In the genomic region with DNA sequence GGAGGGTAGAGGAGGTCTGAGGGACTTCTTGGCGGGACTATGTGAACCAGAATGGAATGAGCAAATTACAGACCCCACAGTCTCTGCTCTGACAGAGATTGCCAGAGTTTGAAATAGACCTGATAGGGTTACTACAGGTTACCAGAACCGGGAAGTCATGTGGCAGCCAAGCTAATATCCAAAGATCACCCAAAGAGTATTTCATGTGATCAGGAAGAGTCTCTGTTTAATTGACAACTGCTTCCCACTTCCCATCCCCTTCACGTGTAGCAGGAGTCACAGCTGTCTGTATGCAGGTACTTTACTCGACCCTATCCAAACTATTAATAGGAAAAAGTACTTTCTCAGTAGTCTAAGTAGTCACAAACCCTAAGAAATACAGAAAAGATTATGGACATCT, we compare ENCODE assay signal across 30 cellular contexts.
"Had no signal": no experiment of that assay in that cellular context is flagged by ENCODE, and none has a peak within 500 bp of the region (broad histone marks: within the 10 kb centered on the region; RNA-seq: fewer than 3 reads in every experiment).

No MANE protein-coding gene starts in this region.

- H3K36me3 ChIP-seq: adrenal gland, esophagus squamous epithelium had no signal

- H3K4me3 ChIP-seq: adrenal gland, body of pancreas, breast epithelium, cardiac muscle cell, esophagus squamous epithelium had no signal

- H3K27me3 Mint-ChIP-seq: activated B cell treated with CpG ODN at 0.5 μM for 24 hours; activated CD8-positive, alpha-beta T cell treated with anti-CD3 and anti-CD28 coated beads for 36 hours; activated naive CD4-positive, alpha-beta T cell treated with anti-CD3 and anti-CD28 coated beads, Interleukin-2, amount 50 U/mL, for 24 hours; activated naive CD8-positive, alpha-beta T cell treated with anti-CD3 and anti-CD28 coated beads for 36 hours; activated naive CD8-positive, alpha-beta T cell treated with anti-CD3 and anti-CD28 coated beads, Interleukin-2, amount 50 U/mL, for 24 hours; central memory CD8-positive, alpha-beta T cell had no signal

- H3K4me1 ChIP-seq: body of pancreas, breast epithelium, esophagus squamous epithelium had no signal

- H3K4me1 Mint-ChIP-seq: activated B cell treated with CpG ODN at 0.5 μM for 24 hours; activated naive CD4-positive, alpha-beta T cell treated with anti-CD3 and anti-CD28 coated beads, Interleukin-2, amount 50 U/mL, for 24 hours; activated naive CD8-positive, alpha-beta T cell treated with anti-CD3 and anti-CD28 coated beads for 36 hours; activated naive CD8-positive, alpha-beta T cell treated with anti-CD3 and anti-CD28 coated beads, Interleukin-2, amount 50 U/mL, for 24 hours; central memory CD8-positive, alpha-beta T cell had no signal

- H3K4me3 Mint-ChIP-seq: activated B cell treated with CpG ODN at 0.5 μM for 24 hours; activated CD8-positive, alpha-beta T cell treated with anti-CD3 and anti-CD28 coated beads for 36 hours; activated naive CD4-positive, alpha-beta T cell treated with anti-CD3 and anti-CD28 coated beads for 36 hours; activated naive CD4-positive, alpha-beta T cell treated with anti-CD3 and anti-CD28 coated beads, Interleukin-2, amount 50 U/mL, for 24 hours; activated naive CD8-positive, alpha-beta T cell treated with anti-CD3 and anti-CD28 coated beads for 36 hours; activated naive CD8-positive, alpha-beta T cell treated with anti-CD3 and anti-CD28 coated beads, Interleukin-2, amount 50 U/mL, for 24 hours; activated T-helper 1 cell treated with anti-CD3 and anti-CD28 coated beads, Interleukin-12 subunit alpha, Interleukin-12 subunit beta, Interleukin-2, Interleukin-4 antibody, amounts not matched to agents 30 ng/mL and 10 ng/mL and 1 ng/mL, durations not matched to agents 14 hours and 24 hours and 36 hours; central memory CD8-positive, alpha-beta T cell had no signal

- ATAC-seq: activated CD4-positive, CD25-positive, alpha-beta regulatory T cell treated with anti-CD3 and anti-CD28 coated beads, Interleukin-2, amount 50 U/mL, for 24 hours; activated CD8-positive, alpha-beta T cell treated with anti-CD3 and anti-CD28 coated beads for 36 hours; activated naive CD8-positive, alpha-beta T cell treated with anti-CD3 and anti-CD28 coated beads, Interleukin-2, amount 50 U/mL, for 24 hours; body of pancreas had no signal

- H3K27ac Mint-ChIP-seq: activated B cell treated with CpG ODN at 0.5 μM for 24 hours; activated CD8-positive, alpha-beta T cell treated with anti-CD3 and anti-CD28 coated beads for 36 hours; activated naive CD4-positive, alpha-beta T cell treated with anti-CD3 and anti-CD28 coated beads for 36 hours; activated naive CD4-positive, alpha-beta T cell treated with anti-CD3 and anti-CD28 coated beads, Interleukin-2, amount 50 U/mL, for 24 hours; activated naive CD8-positive, alpha-beta T cell treated with anti-CD3 and anti-CD28 coated beads for 36 hours; activated naive CD8-positive, alpha-beta T cell treated with anti-CD3 and anti-CD28 coated beads, Interleukin-2, amount 50 U/mL, for 24 hours; activated T-helper 1 cell treated with anti-CD3 and anti-CD28 coated beads, Interleukin-12 subunit alpha, Interleukin-12 subunit beta, Interleukin-2, Interleukin-4 antibody, amounts not matched to agents 30 ng/mL and 10 ng/mL and 1 ng/mL, durations not matched to agents 14 hours and 24 hours and 36 hours; activated T-helper 2 cell treated with anti-CD3 and anti-CD28 coated beads, Interferon-gamma antibody, Interleukin-2, Interleukin-4, amounts not matched to agents 10 μg/mL and 5 μg/mL and 100 μg/mL, durations not matched to agents 14 hours and 24 hours and 36 hours had no signal

- H3K9me3 Mint-ChIP-seq: activated B cell treated with CpG ODN at 0.5 μM for 24 hours; activated CD8-positive, alpha-beta T cell treated with anti-CD3 and anti-CD28 coated beads for 36 hours; activated naive CD4-positive, alpha-beta T cell treated with anti-CD3 and anti-CD28 coated beads for 36 hours; activated naive CD4-positive, alpha-beta T cell treated with anti-CD3 and anti-CD28 coated beads, Interleukin-2, amount 50 U/mL, for 24 hours; activated naive CD8-positive, alpha-beta T cell treated with anti-CD3 and anti-CD28 coated beads for 36 hours; activated naive CD8-positive, alpha-beta T cell treated with anti-CD3 and anti-CD28 coated beads, Interleukin-2, amount 50 U/mL, for 24 hours; activated T-helper 1 cell treated with anti-CD3 and anti-CD28 coated beads, Interleukin-12 subunit alpha, Interleukin-12 subunit beta, Interleukin-2, Interleukin-4 antibody, amounts not matched to agents 30 ng/mL and 10 ng/mL and 1 ng/mL, durations not matched to agents 14 hours and 24 hours and 36 hours; activated T-helper 2 cell treated with anti-CD3 and anti-CD28 coated beads, Interferon-gamma antibody, Interleukin-2, Interleukin-4, amounts not matched to agents 10 μg/mL and 5 μg/mL and 100 μg/mL, durations not matched to agents 14 hours and 24 hours and 36 hours; central memory CD8-positive, alpha-beta T cell had no signal

- DNase-seq: activated B cell treated with CpG ODN at 0.5 μM for 24 hours; activated CD4-positive, alpha-beta T cell treated with anti-CD3 and anti-CD28 coated beads for 48 hours; activated CD4-positive, alpha-beta T cell treated with anti-CD3 and anti-CD28 coated beads, Interleukin-2, amount 50 U/mL, for 1 hour; activated CD4-positive, alpha-beta T cell treated with anti-CD3 and anti-CD28 coated beads, Interleukin-2, amount 50 U/mL, for 48 hours; activated CD8-positive, alpha-beta memory T cell treated with anti-CD3 and anti-CD28 coated beads for 24 hours; activated CD8-positive, alpha-beta T cell treated with anti-CD3 and anti-CD28 coated beads for 36 hours; activated effector memory CD4-positive, alpha-beta T cell treated with anti-CD3 and anti-CD28 coated beads, Interleukin-2, amount 50 U/mL, for 16 hours; activated naive CD4-positive, alpha-beta T cell treated with anti-CD3 and anti-CD28 coated beads for 36 hours; activated naive CD8-positive, alpha-beta T cell treated with anti-CD3 and anti-CD28 coated beads for 36 hours; activated naive CD8-positive, alpha-beta T cell treated with anti-CD3 and anti-CD28 coated beads, Interleukin-2, amount 50 U/mL, for 24 hours; activated T-cell treated with anti-CD3 and anti-CD28 coated beads, Interleukin-2, amount 50 U/mL, for 1 hour; activated T-cell treated with anti-CD3 and anti-CD28 coated beads, Interleukin-2, amount 50 U/mL, for 48 hours; adrenal gland; amygdala; aorta; body of pancreas; cortex of kidney; dermis blood vessel endothelial cell; effector CD8-positive, alpha-beta T cell; esophagus squamous epithelium; head of caudate nucleus; T-helper 2 cell had no signal

- H3K27ac ChIP-seq: adrenal gland, body of pancreas, breast epithelium, cardiac muscle cell, epithelial cell of prostate, esophagus squamous epithelium had no signal

- H3K27me3 ChIP-seq: adrenal gland, body of pancreas, breast epithelium, cardiac muscle cell, esophagus squamous epithelium had no signal

- H3K9me3 ChIP-seq: adrenal gland, body of pancreas, esophagus squamous epithelium had no signal
